16 cellular contexts compared by ENCODE assay signal in genomic region chr10:28284126-28284525, GRCh38. TPM values are rescaled to one million over a fixed set of nuclear protein-coding genes. Genes with fewer than 3 reads are reported as not detected.
A peak's percentile ranks its signal among the peaks of the same experiment; 100 is the strongest.
DNase-seq lines count a peak whose midpoint lies in the region; ATAC-seq, FAIRE-seq and TF ChIP-seq lines count a peak whose summit lies in the region.
"Had no signal": no experiment of that assay in that cellular context is flagged by ENCODE, and none has a peak within 500 bp of the region (broad histone marks: within the 10 kb centered on the region; RNA-seq: fewer than 3 reads in every experiment).

No MANE protein-coding gene starts in this region.

- TF ChIP-seq CTCF in Caco-2 (IDR thresholded peaks at IDR 0.05; ENCODE audit: insufficient read depth in 1 of 2, low read depth in 1 of 2, low read length in 1 of 2, severe bottlenecking in 1 of 2, unreplicated experiment in 1 of 2) (no peak), pancreas (IDR thresholded peaks at IDR 0.05) (no peak)

- H3K27ac Mint-ChIP-seq in Caco-2 (ENCODE audit: unreplicated experiment) = peak overlapping the region; percentile 48
- H3K27ac Mint-ChIP-seq: activated CD8-positive, alpha-beta T cell treated with anti-CD3 and anti-CD28 coated beads for 36 hours; activated T-helper 2 cell treated with anti-CD3 and anti-CD28 coated beads, Interferon-gamma antibody, Interleukin-2, Interleukin-4, amounts not matched to agents 10 μg/mL and 5 μg/mL and 100 μg/mL, durations not matched to agents 14 hours and 24 hours and 36 hours; nephron had no signal

- H3K27ac ChIP-seq in esophagus (ENCODE audit: low read depth in 2 of 2, low read length in 1 of 2) (peak overlapping the region; percentile 33 to 64), pancreas (peak overlapping the region in 2 of 4 donors; percentile 34 to 55)
- H3K27ac ChIP-seq: RWPE1 had no signal

- intact Hi-C loops in Caco-2 (cut with micrococcal nuclease; ENCODE audit: unreplicated experiment) = loop anchor here (1.0 to 2.0 kb wide), 3 partner anchors 18 to 91 kb away; no protein-coding TSS in a partner anchor
- intact Hi-C loops in pancreas (cut with DNase I) = no loop called here

- POLR2A ChIA-PET in Caco-2 (lab: Charles Lee) = interaction anchor here (1.2 to 1.8 kb wide), 2 partner anchors 12 to 19 kb away, joined by 5 to 16 read pairs; partner anchors contain the start of gene MPP7

- no TSS peak for BruUV-seq in Caco-2 (replicated peaks; lab: Mats Ljungman, UMichigan)

- H3K36me3 ChIP-seq in Caco-2 (ENCODE audit: control insufficient read depth, insufficient read depth, low read length) (no peaks in the 10 kb centered on the region), esophagus (ENCODE audit: control insufficient read depth in 2 of 2, insufficient read depth in 2 of 2, low read length in 1 of 2) (no peaks in the 10 kb centered on the region), pancreas (no peaks in the 10 kb centered on the region)

- CTCF ChIA-PET in Caco-2 (lab: Charles Lee) = interaction anchor here (1.9 to 2.2 kb wide), 3 partner anchors 18 to 33 kb away, joined by 6 to 10 read pairs (median 8); partner anchors contain the start of gene MPP7

- H3K27me3 ChIP-seq in Caco-2 (replicated peaks; ENCODE audit: control insufficient read depth, insufficient read depth, low read length) (no peaks in the 10 kb centered on the region), esophagus (ENCODE audit: control insufficient read depth in 1 of 2, insufficient read depth in 2 of 2, low read length in 2 of 2) (no peaks in the 10 kb centered on the region), pancreas (no peaks in the 10 kb centered on the region)

- no peaks in the 10 kb centered on the region for H3K27me3 Mint-ChIP-seq in Caco-2 (ENCODE audit: insufficient read depth, unreplicated experiment)
- H3K27me3 Mint-ChIP-seq: activated CD8-positive, alpha-beta T cell treated with anti-CD3 and anti-CD28 coated beads for 36 hours had no signal

- no peak overlapping the region for H3K4me3 ChIP-seq in Caco-2 (ENCODE audit: low read depth, low read length)
- H3K4me3 ChIP-seq in esophagus (ENCODE audit: low read depth in 1 of 2, low read length in 2 of 2) = no peak overlapping the region
- no peak overlapping the region for H3K4me3 ChIP-seq in pancreas

- peak; percentile 79 to 82 for DNase-seq in Caco-2
- peak; percentile 3 for DNase-seq in NCI-H1417 treated with DMSO at 0.1 percent for 48 hours (lab: John Stamatoyannopoulos, UW)
- peak in 2 of 6 donors; percentile 22 to 30 for DNase-seq in pancreas
- no peak for DNase-seq in GM19239 (ENCODE audit: insufficient read length, low spot score)
- DNase-seq in GM03348 (ENCODE audit: low spot score) = no peak
- DNase-seq in AG08395 (ENCODE audit: low spot score) = no peak
- DNase-seq in activated CD8-positive, alpha-beta memory T cell treated with anti-CD3 and anti-CD28 coated beads, Interleukin-2, amount 50 U/mL, for 4 hours = no peak
- DNase-seq: activated CD8-positive, alpha-beta T cell treated with anti-CD3 and anti-CD28 coated beads for 36 hours; DMS 273 treated with DMSO at 0.1 percent for 48 hours; HCEC 1CT; NCI-H2081 treated with DMSO at 0.1 percent for 48 hours; NCI-H69 had no signal

- FAIRE-seq in pancreas (lab: Jason Lieb, UNC) = no peak
- FAIRE-seq in GM19239 (lab: Jason Lieb, UNC) = no peak

- H3K9me3 ChIP-seq in Caco-2 (no peaks in the 10 kb centered on the region), esophagus (ENCODE audit: control insufficient read depth in 2 of 2, insufficient read depth in 1 of 2, low read depth in 1 of 2, low read length in 1 of 2) (no peaks in the 10 kb centered on the region), pancreas (no peaks in the 10 kb centered on the region)

- peak; percentile 38 to 74 (median 69) for ATAC-seq in pancreas
- ATAC-seq: activated CD8-positive, alpha-beta T cell treated with anti-CD3 and anti-CD28 coated beads for 36 hours had no signal

- H3K4me1 ChIP-seq in Caco-2 (peaks cover 23% of the 10 kb centered on the region), esophagus (ENCODE audit: control insufficient read depth in 2 of 2, insufficient read depth in 2 of 2, low read length in 1 of 2) (peaks cover 0 to 2% of the 10 kb centered on the region in 2 donors), pancreas (peaks cover 27 to 36% (median 27%) of the 10 kb centered on the region in 3 donors)

- peak overlapping the region; percentile 23 for H3K4me3 Mint-ChIP-seq in Caco-2 (ENCODE audit: unreplicated experiment)
- H3K4me3 Mint-ChIP-seq: activated CD8-positive, alpha-beta T cell treated with anti-CD3 and anti-CD28 coated beads for 36 hours; nephron had no signal

- H3K4me1 Mint-ChIP-seq in Caco-2 (ENCODE audit: low read depth, unreplicated experiment) = peaks cover 52% of the 10 kb centered on the region

- H3K36me3 Mint-ChIP-seq in Caco-2 (ENCODE audit: insufficient read depth, unreplicated experiment) = peaks cover 8% of the 10 kb centered on the region

- no peaks in the 10 kb centered on the region for H3K9me3 Mint-ChIP-seq in Caco-2 (ENCODE audit: unreplicated experiment)
- H3K9me3 Mint-ChIP-seq: activated CD8-positive, alpha-beta T cell treated with anti-CD3 and anti-CD28 coated beads for 36 hours; activated T-helper 2 cell treated with anti-CD3 and anti-CD28 coated beads, Interferon-gamma antibody, Interleukin-2, Interleukin-4, amounts not matched to agents 10 μg/mL and 5 μg/mL and 100 μg/mL, durations not matched to agents 14 hours and 24 hours and 36 hours; nephron had no signal

RNA-seq across cellular contexts. Expression of gene MPP7, which starts 18.7 kb away (rescaled TPM):
- total RNA-seq in Caco-2 (2022) = 72.0 and 79.4 TPM in 2 replicates
- 10 to 100 TPM; 11.1 to 19.7 TPM for polyA plus RNA-seq in esophagus
- total RNA-seq in pancreas = 10 to 100 TPM; 13.3 to 21.6 (median 16.0) TPM
- 1 to 10 TPM; 2.8 to 5.0 TPM for polyA plus RNA-seq in pancreas

Comparison
In these comparisons a context has a peak if more than half of its experiments do, and no peak if none do; other contexts are left out.
1. DNase-seq: peak in Caco-2 (2 of 2) and NCI-H1417 treated with DMSO at 0.1 percent for 48 hours (single experiment); none in GM19239 (single experiment), GM03348 (single experiment), AG08395 (single experiment) and activated CD8-positive, alpha-beta memory T cell treated with anti-CD3 and anti-CD28 coated beads, Interleukin-2, amount 50 U/mL, for 4 hours (single experiment).